ENCODE assay signal across 1 cellular context in genomic region chr7:26202019-26202985, GRCh38.
TF ChIP-seq lines count a peak whose summit lies in the region.

No MANE protein-coding gene starts in this region.

TF ChIP-seq in HepG2, 621 proteins besides CTCF, POLR2A, EP300 and RAD21 (continued from another document and continues in another):
- TF ChIP-seq, protein P1, sequence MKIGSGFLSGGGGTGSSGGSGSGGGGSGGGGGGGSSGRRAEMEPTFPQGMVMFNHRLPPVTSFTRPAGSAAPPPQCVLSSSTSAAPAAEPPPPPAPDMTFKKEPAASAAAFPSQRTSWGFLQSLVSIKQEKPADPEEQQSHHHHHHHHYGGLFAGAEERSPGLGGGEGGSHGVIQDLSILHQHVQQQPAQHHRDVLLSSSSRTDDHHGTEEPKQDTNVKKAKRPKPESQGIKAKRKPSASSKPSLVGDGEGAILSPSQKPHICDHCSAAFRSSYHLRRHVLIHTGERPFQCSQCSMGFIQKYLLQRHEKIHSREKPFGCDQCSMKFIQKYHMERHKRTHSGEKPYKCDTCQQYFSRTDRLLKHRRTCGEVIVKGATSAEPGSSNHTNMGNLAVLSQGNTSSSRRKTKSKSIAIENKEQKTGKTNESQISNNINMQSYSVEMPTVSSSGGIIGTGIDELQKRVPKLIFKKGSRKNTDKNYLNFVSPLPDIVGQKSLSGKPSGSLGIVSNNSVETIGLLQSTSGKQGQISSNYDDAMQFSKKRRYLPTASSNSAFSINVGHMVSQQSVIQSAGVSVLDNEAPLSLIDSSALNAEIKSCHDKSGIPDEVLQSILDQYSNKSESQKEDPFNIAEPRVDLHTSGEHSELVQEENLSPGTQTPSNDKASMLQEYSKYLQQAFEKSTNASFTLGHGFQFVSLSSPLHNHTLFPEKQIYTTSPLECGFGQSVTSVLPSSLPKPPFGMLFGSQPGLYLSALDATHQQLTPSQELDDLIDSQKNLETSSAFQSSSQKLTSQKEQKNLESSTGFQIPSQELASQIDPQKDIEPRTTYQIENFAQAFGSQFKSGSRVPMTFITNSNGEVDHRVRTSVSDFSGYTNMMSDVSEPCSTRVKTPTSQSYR (CRISPR knock-in tag; IDR thresholded peaks at IDR 0.05; ENCODE audit: borderline replicate concordance), result peak; percentile 78
- TF ChIP-seq PRMT3 (CRISPR knock-in tag; IDR thresholded peaks at IDR 0.05; ENCODE audit: borderline replicate concordance, low read depth) (no peak), ZNF607 (CRISPR knock-in tag; IDR thresholded peaks at IDR 0.05; ENCODE audit: borderline replicate concordance) (0 out of 2 replicates have a peak, but pooled peaks have one; percentile 23), ZSCAN9 (CRISPR knock-in tag; IDR thresholded peaks at IDR 0.05; ENCODE audit: borderline replicate concordance) (peak; percentile 12; the same call in 1 of the 2 replicates), TFDP1 (CRISPR knock-in tag; IDR thresholded peaks at IDR 0.05; ENCODE audit: borderline replicate concordance) (peak; percentile 51; the same call in 1 of the 2 replicates), YEATS4 (CRISPR knock-in tag; IDR thresholded peaks at IDR 0.05; ENCODE audit: borderline replicate concordance) (peak; percentile 58), PHF5A (CRISPR knock-in tag; IDR thresholded peaks at IDR 0.05; ENCODE audit: low read depth, unreplicated experiment) (no peak), THAP8 (CRISPR knock-in tag; IDR thresholded peaks at IDR 0.05; ENCODE audit: borderline replicate concordance) (0 out of 2 replicates have a peak, but pooled peaks have one; percentile 53), ZFY (CRISPR knock-in tag; IDR thresholded peaks at IDR 0.05) (peak; percentile 85), ZFX (CRISPR knock-in tag; IDR thresholded peaks at IDR 0.05; ENCODE audit: low read depth) (peak; percentile 76), HOXA9 (CRISPR knock-in tag; IDR thresholded peaks at IDR 0.05; ENCODE audit: borderline replicate concordance) (no peak), ZNF816 (CRISPR knock-in tag; IDR thresholded peaks at IDR 0.05; ENCODE audit: borderline replicate concordance) (0 out of 2 replicates have a peak, but pooled peaks have one; percentile 43), YY1 (IDR thresholded peaks at IDR 0.05; ENCODE audit: insufficient read depth, insufficient replicate concordance, low read depth, low read length) (peak; percentile 11), HHEX (CRISPR knock-in tag; IDR thresholded peaks at IDR 0.05) (no peak), ZNF891 (CRISPR knock-in tag; IDR thresholded peaks at IDR 0.05) (no peak), IKZF4 (CRISPR knock-in tag; IDR thresholded peaks at IDR 0.05; ENCODE audit: borderline replicate concordance, low read depth, not compliant biosample characterization) (peak; percentile 17), MXI1 (IDR thresholded peaks at IDR 0.05; ENCODE audit: borderline replicate concordance, low read depth, low read length) (peak; percentile 37; the same call in 2 of the 3 replicates), MYC (CRISPR knock-in tag; IDR thresholded peaks at IDR 0.05; ENCODE audit: borderline replicate concordance) (peak; percentile 56), HMG20B (CRISPR knock-in tag; conservative IDR thresholded peaks at IDR 0.05) (no peak), ZNF557 (CRISPR knock-in tag; IDR thresholded peaks at IDR 0.05) (no peak), RELA (CRISPR knock-in tag; IDR thresholded peaks at IDR 0.05) (no peak), KDM3A (CRISPR knock-in tag; IDR thresholded peaks at IDR 0.05; ENCODE audit: low read depth) (no peak), AGO2 (optimal IDR thresholded peaks at IDR 0.05; ENCODE audit: low read depth, low read length) (peak; percentile 83), GABPB1 (CRISPR knock-in tag; IDR thresholded peaks at IDR 0.05) (peak; percentile 3; the same call in 1 of the 2 replicates), ZNF678 (CRISPR knock-in tag; IDR thresholded peaks at IDR 0.05) (no peak), TMF1 (CRISPR knock-in tag; IDR thresholded peaks at IDR 0.05; ENCODE audit: low read depth) (peak; percentile 59; the same call in 1 of the 2 replicates), CC2D1A (CRISPR knock-in tag; IDR thresholded peaks at IDR 0.05) (no peak), ZNF329 (CRISPR knock-in tag; IDR thresholded peaks at IDR 0.05; ENCODE audit: low read depth) (no peak), MIXL1 (CRISPR knock-in tag; IDR thresholded peaks at IDR 0.05) (no peak), HNRNPL (IDR thresholded peaks at IDR 0.05; ENCODE audit: low read depth, low read length) (no peak), ZSCAN20 (CRISPR knock-in tag; IDR thresholded peaks at IDR 0.05; ENCODE audit: borderline replicate concordance) (peak; percentile 66; the same call in 1 of the 2 replicates), MEIS2 (CRISPR knock-in tag; IDR thresholded peaks at IDR 0.05) (no peak), ZNF556 (CRISPR knock-in tag; IDR thresholded peaks at IDR 0.05; ENCODE audit: borderline replicate concordance) (0 out of 2 replicates have a peak, but pooled peaks have one; percentile 27), ZNF451 (CRISPR knock-in tag; IDR thresholded peaks at IDR 0.05) (0 out of 2 replicates have a peak, but pooled peaks have one; percentile 14), ZNF558 (CRISPR knock-in tag; IDR thresholded peaks at IDR 0.05; ENCODE audit: borderline replicate concordance) (peak; percentile 59; the same call in 1 of the 2 replicates), ZKSCAN5 (CRISPR knock-in tag; IDR thresholded peaks at IDR 0.05) (no peak), NAIF1 (CRISPR knock-in tag; IDR thresholded peaks at IDR 0.05; ENCODE audit: borderline replicate concordance) (peak; percentile 99), SAP130 (CRISPR knock-in tag; IDR thresholded peaks at IDR 0.05; ENCODE audit: low read depth) (peak; percentile 30; the same call in 1 of the 2 replicates), HNRNPLL (IDR thresholded peaks at IDR 0.05; ENCODE audit: low read depth, low read length, poor library complexity, severe bottlenecking) (peak; percentile 94), ZSCAN5A (CRISPR knock-in tag; IDR thresholded peaks at IDR 0.05; ENCODE audit: borderline replicate concordance) (no peak), HES4 (CRISPR knock-in tag; IDR thresholded peaks at IDR 0.05; ENCODE audit: borderline replicate concordance) (peak; percentile 61; the same call in 1 of the 2 replicates), ZNF44 (CRISPR knock-in tag; IDR thresholded peaks at IDR 0.05) (no peak), E2F1 (CRISPR knock-in tag; IDR thresholded peaks at IDR 0.05) (0 out of 2 replicates have a peak, but pooled peaks have one; percentile 27), ARHGAP35 (CRISPR knock-in tag; IDR thresholded peaks at IDR 0.05; ENCODE audit: borderline replicate concordance) (no peak), ZBTB42 (CRISPR knock-in tag; IDR thresholded peaks at IDR 0.05) (no peak), ARID5B (CRISPR knock-in tag; IDR thresholded peaks at IDR 0.05) (no peak), BORCS8-MEF2B (CRISPR knock-in tag; IDR thresholded peaks at IDR 0.05) (peak; percentile 71), KMT2B (CRISPR knock-in tag; IDR thresholded peaks at IDR 0.05) (no peak; the same call in 1 of the 2 replicates), FOXO4 (CRISPR knock-in tag; conservative IDR thresholded peaks at IDR 0.05) (peak; percentile 82; the same call in 1 of the 2 replicates), SIN3A (IDR thresholded peaks at IDR 0.05; ENCODE audit: borderline replicate concordance, low read depth, low read length) (0 out of 2 replicates have a peak, but pooled peaks have one; percentile 30)
- TF ChIP-seq, protein P2, sequence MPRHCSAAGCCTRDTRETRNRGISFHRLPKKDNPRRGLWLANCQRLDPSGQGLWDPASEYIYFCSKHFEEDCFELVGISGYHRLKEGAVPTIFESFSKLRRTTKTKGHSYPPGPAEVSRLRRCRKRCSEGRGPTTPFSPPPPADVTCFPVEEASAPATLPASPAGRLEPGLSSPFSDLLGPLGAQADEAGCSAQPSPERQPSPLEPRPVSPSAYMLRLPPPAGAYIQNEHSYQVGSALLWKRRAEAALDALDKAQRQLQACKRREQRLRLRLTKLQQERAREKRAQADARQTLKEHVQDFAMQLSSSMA (CRISPR knock-in tag; IDR thresholded peaks at IDR 0.05), result no peak
- TF ChIP-seq, protein P3, sequence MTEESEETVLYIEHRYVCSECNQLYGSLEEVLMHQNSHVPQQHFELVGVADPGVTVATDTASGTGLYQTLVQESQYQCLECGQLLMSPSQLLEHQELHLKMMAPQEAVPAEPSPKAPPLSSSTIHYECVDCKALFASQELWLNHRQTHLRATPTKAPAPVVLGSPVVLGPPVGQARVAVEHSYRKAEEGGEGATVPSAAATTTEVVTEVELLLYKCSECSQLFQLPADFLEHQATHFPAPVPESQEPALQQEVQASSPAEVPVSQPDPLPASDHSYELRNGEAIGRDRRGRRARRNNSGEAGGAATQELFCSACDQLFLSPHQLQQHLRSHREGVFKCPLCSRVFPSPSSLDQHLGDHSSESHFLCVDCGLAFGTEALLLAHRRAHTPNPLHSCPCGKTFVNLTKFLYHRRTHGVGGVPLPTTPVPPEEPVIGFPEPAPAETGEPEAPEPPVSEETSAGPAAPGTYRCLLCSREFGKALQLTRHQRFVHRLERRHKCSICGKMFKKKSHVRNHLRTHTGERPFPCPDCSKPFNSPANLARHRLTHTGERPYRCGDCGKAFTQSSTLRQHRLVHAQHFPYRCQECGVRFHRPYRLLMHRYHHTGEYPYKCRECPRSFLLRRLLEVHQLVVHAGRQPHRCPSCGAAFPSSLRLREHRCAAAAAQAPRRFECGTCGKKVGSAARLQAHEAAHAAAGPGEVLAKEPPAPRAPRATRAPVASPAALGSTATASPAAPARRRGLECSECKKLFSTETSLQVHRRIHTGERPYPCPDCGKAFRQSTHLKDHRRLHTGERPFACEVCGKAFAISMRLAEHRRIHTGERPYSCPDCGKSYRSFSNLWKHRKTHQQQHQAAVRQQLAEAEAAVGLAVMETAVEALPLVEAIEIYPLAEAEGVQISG (CRISPR knock-in tag; IDR thresholded peaks at IDR 0.05), result 0 out of 2 replicates have a peak, but pooled peaks have one; percentile 26
